18 cellular contexts compared by ENCODE assay signal in genomic region chr3:66149269-66149668, GRCh38.
A peak's percentile ranks its signal among the peaks of the same experiment; 100 is the strongest.
DNase-seq lines count a peak whose midpoint lies in the region; ATAC-seq, FAIRE-seq and TF ChIP-seq lines count a peak whose summit lies in the region.
"Had no signal": no experiment of that assay in that cellular context is flagged by ENCODE, and none has a peak within 500 bp of the region (broad histone marks: within the 10 kb centered on the region; RNA-seq: fewer than 3 reads in every experiment).

No MANE protein-coding gene starts in this region.

- H3K79me2 ChIP-seq in astrocyte (ENCODE audit: insufficient read depth, low read length): no peaks in the 10 kb centered on the region

- no peak for FAIRE-seq in astrocyte (lab: Jason Lieb, UNC)
- FAIRE-seq: A204.1, G401.6 had no signal

- ATAC-seq in GM18909 (IDR thresholded peaks at IDR 0.05; ENCODE audit: poor library complexity, unreplicated experiment) (no peak), HG03280 (IDR thresholded peaks at IDR 0.05; ENCODE audit: unreplicated experiment) (no peak)
- ATAC-seq: PC-3 had no signal

- H3K4me3 Mint-ChIP-seq in astrocyte (ENCODE audit: unreplicated experiment): no peak overlapping the region
- H3K4me3 Mint-ChIP-seq: CD4-positive, CD25-positive, alpha-beta regulatory T cell had no signal

- DNase-seq in AG09309 (ENCODE audit: low read depth): no peak
- DNase-seq in NCI-H2227 (lab: John Stamatoyannopoulos, UW; ENCODE audit: unreplicated experiment): peak; percentile 70
- peak; percentile 27 for DNase-seq in astrocyte (ENCODE audit: low read depth)
- no peak for DNase-seq in fibroblast of the aortic adventitia (ENCODE audit: low read depth)
- no peak for DNase-seq in substantia nigra (lab: John Stamatoyannopoulos, UW)
- DNase-seq in amniotic stem cell (lab: John Stamatoyannopoulos, UW): no peak
- DNase-seq: CD4-positive, CD25-positive, alpha-beta regulatory T cell; Karpas-422; NCI-H187; NCI-H226; NCI-H510A treated with DMSO at 0.1 percent for 48 hours; NCI-H82; PC-3; Right ventricle myocardium superior had no signal

- H3K36me3 ChIP-seq in astrocyte (ENCODE audit: insufficient read depth, low read length): no peaks in the 10 kb centered on the region

- peaks cover 14% of the 10 kb centered on the region for H3K4me1 Mint-ChIP-seq in astrocyte (ENCODE audit: low read depth, unreplicated experiment)
- H3K4me1 Mint-ChIP-seq: CD4-positive, CD25-positive, alpha-beta regulatory T cell had no signal

- peaks cover 2% of the 10 kb centered on the region for H3K27me3 ChIP-seq in astrocyte (ENCODE audit: insufficient read depth, low read length)

- H3K27ac ChIP-seq in astrocyte (ENCODE audit: low read depth, low read length) (no peak overlapping the region), substantia nigra (ENCODE audit: low read depth, low read length, poor library complexity, severe bottlenecking) (no peak overlapping the region)

- H3K27me3 Mint-ChIP-seq in astrocyte (ENCODE audit: low read depth, unreplicated experiment): no peaks in the 10 kb centered on the region

- no peaks in the 10 kb centered on the region for H3K36me3 Mint-ChIP-seq in astrocyte (ENCODE audit: low read depth, unreplicated experiment)
- H3K36me3 Mint-ChIP-seq: CD4-positive, CD25-positive, alpha-beta regulatory T cell had no signal

- H3K4me3 ChIP-seq in AG09309 (ENCODE audit: control insufficient read depth, low read depth, low read length) (no peak overlapping the region), astrocyte (ENCODE audit: insufficient read depth, low read depth, low read length) (no peak overlapping the region), fibroblast of the aortic adventitia (ENCODE audit: low read depth, low read length) (no peak overlapping the region)

- H2AFZ ChIP-seq in astrocyte (ENCODE audit: low read depth, low read length): no peak overlapping the region

- H3K9me3 ChIP-seq in astrocyte (ENCODE audit: insufficient read depth, low read depth, low read length): no peaks in the 10 kb centered on the region

- H3K9ac ChIP-seq in astrocyte (ENCODE audit: low read length): no peak overlapping the region

- peaks cover 13% of the 10 kb centered on the region for H3K4me1 ChIP-seq in astrocyte (ENCODE audit: insufficient read depth, low read length)

- no peaks in the 10 kb centered on the region for H4K20me1 ChIP-seq in astrocyte (ENCODE audit: insufficient read depth, low read length)

- H3K9me3 Mint-ChIP-seq in astrocyte (ENCODE audit: unreplicated experiment): peaks cover 4% of the 10 kb centered on the region
- H3K9me3 Mint-ChIP-seq: CD4-positive, CD25-positive, alpha-beta regulatory T cell had no signal

- peak; percentile 2 for TF ChIP-seq CTCF in AG09309 (IDR thresholded peaks at IDR 0.05; ENCODE audit: control insufficient read depth, insufficient read depth, low read depth, low read length, missing control alignments)
- no peak for TF ChIP-seq CTCF in astrocyte (IDR thresholded peaks at IDR 0.05; ENCODE audit: insufficient read depth, low read depth, low read length)
- peak; percentile 28 for TF ChIP-seq CTCF in fibroblast of the aortic adventitia (IDR thresholded peaks at IDR 0.05; ENCODE audit: insufficient read depth, low read length)

- no peak overlapping the region for H3K27ac Mint-ChIP-seq in astrocyte (ENCODE audit: unreplicated experiment)
- H3K27ac Mint-ChIP-seq: CD4-positive, CD25-positive, alpha-beta regulatory T cell had no signal

- no peak overlapping the region for H3K4me2 ChIP-seq in astrocyte (ENCODE audit: low read length)

Comparison
In these comparisons a context has a peak if more than half of its experiments do, and no peak if none do; other contexts are left out.
1. DNase-seq: peak in NCI-H2227 (single experiment) and astrocyte (single experiment); none in AG09309 (single experiment), fibroblast of the aortic adventitia (single experiment), substantia nigra (0 of 49) and amniotic stem cell (single experiment).